ENCODE assay signal across 16 cellular contexts in genomic region chr3:70400194-70400593, GRCh38.
DNase-seq lines count a peak whose midpoint lies in the region; ATAC-seq lines count a peak whose summit lies in the region.
"Had no signal": no experiment of that assay in that cellular context is flagged by ENCODE, and none has a peak within 500 bp of the region (broad histone marks: within the 10 kb centered on the region; RNA-seq: fewer than 3 reads in every experiment).

No MANE protein-coding gene starts in this region.

- ATAC-seq in GM18519 (IDR thresholded peaks at IDR 0.05; ENCODE audit: low FRiP score, unreplicated experiment), result peak; percentile 67
- ATAC-seq in GM21423 (IDR thresholded peaks at IDR 0.05; ENCODE audit: unreplicated experiment), result peak; percentile 49
- peak; percentile 86 for ATAC-seq in HG02870 (IDR thresholded peaks at IDR 0.05; ENCODE audit: unreplicated experiment)
- ATAC-seq in HG03469 (IDR thresholded peaks at IDR 0.05; ENCODE audit: unreplicated experiment), result peak; percentile 75
- ATAC-seq: Panc1 had no signal

- no peak for DNase-seq in activated naive CD4-positive, alpha-beta T cell (lab: John Stamatoyannopoulos, UW)
- DNase-seq in SHP77 treated with DMSO at 0.1 percent for 48 hours (lab: John Stamatoyannopoulos, UW), result no peak
- no peak for DNase-seq in KG1 (lab: John Stamatoyannopoulos, UW)
- no peak for DNase-seq in anterior cingulate cortex (lab: John Stamatoyannopoulos, UW)
- DNase-seq: CD4-positive, alpha-beta memory T cell; esophagus squamous epithelium; glutamatergic neuron; KBM-7; NCI-H82; sigmoid colon; stimulated activated CD4-positive, alpha-beta T cell treated with anti-CD3 and anti-CD28 coated beads, Interleukin-2, amount 100 ng/mL, for 24 hours had no signal
